In genomic region chr9:133459476-133460404, GRCh38 we compare ENCODE assay signal across 8 cellular contexts. TPM values are rescaled to one million over a fixed set of nuclear protein-coding genes. Genes with fewer than 3 reads are reported as not detected.
DNase-seq lines count a peak whose midpoint lies in the region; ATAC-seq and TF ChIP-seq lines count a peak whose summit lies in the region.

Gene CACFD1, plus strand, starts transcription at chr9:133459978. Its CDS starts 89 bp downstream, at chr9:133460067.

- H3K36me3 ChIP-seq in heart right ventricle, result peaks cover 0 to 5% (median 0%) of the 10 kb centered on the region in 9 donors

- H3K27ac ChIP-seq in heart right ventricle, result peak within 1 kb of the TSS; percentile 68 to 97 (median 92)

- ATAC-seq in HG02763 (IDR thresholded peaks at IDR 0.05; ENCODE audit: unreplicated experiment) (peak; percentile 74), heart right ventricle (peak; percentile 93 to 96 (median 95))

- H3K4me3 ChIP-seq in GM12865 (ENCODE audit: low read depth, low read length) (peak within 1 kb of the TSS; percentile 76), heart right ventricle (peak within 1 kb of the TSS; percentile 45 to 94 (median 86))

- H3K4me3 Mint-ChIP-seq in type B pancreatic cell, result peak within 1 kb of the TSS; percentile 92

- no peak for TF ChIP-seq CTCF in GM12865 (IDR thresholded peaks at IDR 0.05; ENCODE audit: insufficient read depth, low read depth, low read length, missing control alignments)
- no peak for TF ChIP-seq CTCF in heart right ventricle (IDR thresholded peaks at IDR 0.05)
- TF ChIP-seq CTCF in type B pancreatic cell (conservative IDR thresholded peaks at IDR 0.05), result no peak

- WGBS in heart right ventricle, 2 donors, result 1% methylated on average over 77 to 86 of the region's 86 CpGs

- peak within 1 kb of the TSS; percentile 92 for H3K27ac Mint-ChIP-seq in type B pancreatic cell

- H3K27me3 ChIP-seq in heart right ventricle, result no peaks in the 10 kb centered on the region

- no peaks in the 10 kb centered on the region for H3K9me3 Mint-ChIP-seq in type B pancreatic cell

- no peaks in the 10 kb centered on the region for H3K9me3 ChIP-seq in heart right ventricle

- peaks cover 4 to 19% (median 16%) of the 10 kb centered on the region in 9 donors for H3K4me1 ChIP-seq in heart right ventricle

- H3K36me3 Mint-ChIP-seq in type B pancreatic cell, result no peaks in the 10 kb centered on the region

- H3K27me3 Mint-ChIP-seq in type B pancreatic cell, result no peaks in the 10 kb centered on the region

- H3K4me1 Mint-ChIP-seq in type B pancreatic cell (ENCODE audit: unreplicated experiment), result peaks cover 9% of the 10 kb centered on the region

- DNase-seq in GM12865 (ENCODE audit: low read depth) (peak; percentile 95), NCI-H1436 (lab: John Stamatoyannopoulos, UW) (peak; percentile 97), T follicular helper cell (ENCODE audit: low read depth) (peak; percentile 90), amniotic epithelial cell (ENCODE audit: low read depth) (peak; percentile 87), heart right ventricle (peak; percentile 96 to 97), posterior cingulate gyrus (peak; percentile 93 to 99 (median 96)), type B pancreatic cell (ENCODE audit: extremely low spot score, unreplicated experiment) (peak; percentile 96)

- intact Hi-C loops in heart right ventricle (cut with DNase I), result loop anchor here in 2 of 10 donors (1.0 to 5.0 kb wide), 3 partner anchors 20 to 112 kb away; partner anchors contain the start of genes MED22 (in 1 of the 2), REXO4 (in 1 of the 2), RPL7A (in 1 of the 2) and SLC2A6 (in 1 of the 2)
- intact Hi-C loops in posterior cingulate gyrus (cut with DNase I), result no loop called here

RNA-seq across cellular contexts. Expression of gene CACFD1, which starts in this region (rescaled TPM):
- total RNA-seq in heart right ventricle (10 to 100 TPM in 9 of 10 donors, 1 to 10 TPM in 1; 8.8 to 12.6 (median 10.8) TPM), type B pancreatic cell (ENCODE audit: low replicate concordance) (45.6 and 51.9 TPM in 2 replicates)
- 10 to 100 TPM; 10.0 to 17.3 TPM for polyA plus RNA-seq in heart right ventricle

Comparison
In these comparisons a context has a peak if more than half of its experiments do, and no peak if none do; other contexts are left out.
1. Peak in every context shown above with its lines: DNase-seq, ATAC-seq, H3K4me3 ChIP-seq and H3K27ac ChIP-seq.